Comparison of ENCODE assay signal across 1 cellular context in the genomic region with DNA sequence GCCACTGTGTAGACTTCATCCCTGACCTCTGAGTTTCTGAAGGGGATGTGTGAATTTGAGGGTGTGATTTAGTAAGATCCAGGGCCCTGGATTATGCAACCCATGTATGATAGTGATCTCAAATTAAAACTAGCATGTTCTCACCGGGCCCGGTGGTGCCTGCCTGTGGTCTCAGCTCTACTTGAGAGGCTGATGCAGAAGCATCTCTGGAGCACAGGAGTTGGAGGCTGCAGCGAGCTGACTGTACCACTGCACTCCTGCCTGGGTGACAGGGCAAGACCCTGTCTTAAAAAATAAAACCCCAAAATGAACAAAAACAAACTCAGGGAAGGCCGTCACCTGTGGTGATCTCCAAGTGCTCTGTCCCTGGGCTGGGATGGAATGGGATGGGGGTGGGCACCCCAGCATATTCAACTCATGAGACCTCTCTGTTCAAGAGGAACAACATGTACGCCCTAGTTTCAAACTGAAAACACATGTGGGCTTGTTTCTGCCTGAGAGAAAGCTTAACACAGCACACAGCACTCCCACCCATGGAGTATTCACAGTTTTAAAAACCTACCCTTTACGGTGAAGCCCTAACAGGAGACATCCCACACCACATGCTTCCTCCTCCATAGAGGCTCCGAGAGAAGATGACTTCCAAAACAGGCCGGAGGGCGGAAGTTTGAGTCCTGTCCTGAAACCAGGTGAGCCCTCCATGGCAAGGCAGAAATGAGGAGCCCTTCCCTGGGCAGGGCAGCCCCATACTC.
TF ChIP-seq lines count a peak whose summit lies in the region.

No MANE protein-coding gene starts in this region.

TF ChIP-seq in WTC11, 78 proteins besides CTCF, POLR2A, EP300 and RAD21 (continued from another document):
- TF ChIP-seq, protein P1, sequence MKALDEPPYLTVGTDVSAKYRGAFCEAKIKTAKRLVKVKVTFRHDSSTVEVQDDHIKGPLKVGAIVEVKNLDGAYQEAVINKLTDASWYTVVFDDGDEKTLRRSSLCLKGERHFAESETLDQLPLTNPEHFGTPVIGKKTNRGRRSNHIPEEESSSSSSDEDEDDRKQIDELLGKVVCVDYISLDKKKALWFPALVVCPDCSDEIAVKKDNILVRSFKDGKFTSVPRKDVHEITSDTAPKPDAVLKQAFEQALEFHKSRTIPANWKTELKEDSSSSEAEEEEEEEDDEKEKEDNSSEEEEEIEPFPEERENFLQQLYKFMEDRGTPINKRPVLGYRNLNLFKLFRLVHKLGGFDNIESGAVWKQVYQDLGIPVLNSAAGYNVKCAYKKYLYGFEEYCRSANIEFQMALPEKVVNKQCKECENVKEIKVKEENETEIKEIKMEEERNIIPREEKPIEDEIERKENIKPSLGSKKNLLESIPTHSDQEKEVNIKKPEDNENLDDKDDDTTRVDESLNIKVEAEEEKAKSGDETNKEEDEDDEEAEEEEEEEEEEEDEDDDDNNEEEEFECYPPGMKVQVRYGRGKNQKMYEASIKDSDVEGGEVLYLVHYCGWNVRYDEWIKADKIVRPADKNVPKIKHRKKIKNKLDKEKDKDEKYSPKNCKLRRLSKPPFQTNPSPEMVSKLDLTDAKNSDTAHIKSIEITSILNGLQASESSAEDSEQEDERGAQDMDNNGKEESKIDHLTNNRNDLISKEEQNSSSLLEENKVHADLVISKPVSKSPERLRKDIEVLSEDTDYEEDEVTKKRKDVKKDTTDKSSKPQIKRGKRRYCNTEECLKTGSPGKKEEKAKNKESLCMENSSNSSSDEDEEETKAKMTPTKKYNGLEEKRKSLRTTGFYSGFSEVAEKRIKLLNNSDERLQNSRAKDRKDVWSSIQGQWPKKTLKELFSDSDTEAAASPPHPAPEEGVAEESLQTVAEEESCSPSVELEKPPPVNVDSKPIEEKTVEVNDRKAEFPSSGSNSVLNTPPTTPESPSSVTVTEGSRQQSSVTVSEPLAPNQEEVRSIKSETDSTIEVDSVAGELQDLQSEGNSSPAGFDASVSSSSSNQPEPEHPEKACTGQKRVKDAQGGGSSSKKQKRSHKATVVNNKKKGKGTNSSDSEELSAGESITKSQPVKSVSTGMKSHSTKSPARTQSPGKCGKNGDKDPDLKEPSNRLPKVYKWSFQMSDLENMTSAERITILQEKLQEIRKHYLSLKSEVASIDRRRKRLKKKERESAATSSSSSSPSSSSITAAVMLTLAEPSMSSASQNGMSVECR (CRISPR knock-in tag; IDR thresholded peaks at IDR 0.05; ENCODE audit: borderline replicate concordance), result no peak
- TF ChIP-seq NFYB (CRISPR knock-in tag; conservative IDR thresholded peaks at IDR 0.05; ENCODE audit: low read depth) (no peak), ATF1 (CRISPR knock-in tag; IDR thresholded peaks at IDR 0.05) (no peak), OVOL2 (CRISPR knock-in tag; IDR thresholded peaks at IDR 0.05; ENCODE audit: borderline replicate concordance) (no peak), RORB (CRISPR knock-in tag; IDR thresholded peaks at IDR 0.05) (no peak)
- TF ChIP-seq, protein P2, sequence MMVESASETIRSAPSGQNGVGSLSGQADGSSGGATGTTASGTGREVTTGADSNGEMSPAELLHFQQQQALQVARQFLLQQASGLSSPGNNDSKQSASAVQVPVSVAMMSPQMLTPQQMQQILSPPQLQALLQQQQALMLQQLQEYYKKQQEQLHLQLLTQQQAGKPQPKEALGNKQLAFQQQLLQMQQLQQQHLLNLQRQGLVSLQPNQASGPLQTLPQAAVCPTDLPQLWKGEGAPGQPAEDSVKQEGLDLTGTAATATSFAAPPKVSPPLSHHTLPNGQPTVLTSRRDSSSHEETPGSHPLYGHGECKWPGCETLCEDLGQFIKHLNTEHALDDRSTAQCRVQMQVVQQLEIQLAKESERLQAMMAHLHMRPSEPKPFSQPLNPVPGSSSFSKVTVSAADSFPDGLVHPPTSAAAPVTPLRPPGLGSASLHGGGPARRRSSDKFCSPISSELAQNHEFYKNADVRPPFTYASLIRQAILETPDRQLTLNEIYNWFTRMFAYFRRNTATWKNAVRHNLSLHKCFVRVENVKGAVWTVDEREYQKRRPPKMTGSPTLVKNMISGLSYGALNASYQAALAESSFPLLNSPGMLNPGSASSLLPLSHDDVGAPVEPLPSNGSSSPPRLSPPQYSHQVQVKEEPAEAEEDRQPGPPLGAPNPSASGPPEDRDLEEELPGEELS (CRISPR knock-in tag; IDR thresholded peaks at IDR 0.05), result no peak
- TF ChIP-seq, protein P3, sequence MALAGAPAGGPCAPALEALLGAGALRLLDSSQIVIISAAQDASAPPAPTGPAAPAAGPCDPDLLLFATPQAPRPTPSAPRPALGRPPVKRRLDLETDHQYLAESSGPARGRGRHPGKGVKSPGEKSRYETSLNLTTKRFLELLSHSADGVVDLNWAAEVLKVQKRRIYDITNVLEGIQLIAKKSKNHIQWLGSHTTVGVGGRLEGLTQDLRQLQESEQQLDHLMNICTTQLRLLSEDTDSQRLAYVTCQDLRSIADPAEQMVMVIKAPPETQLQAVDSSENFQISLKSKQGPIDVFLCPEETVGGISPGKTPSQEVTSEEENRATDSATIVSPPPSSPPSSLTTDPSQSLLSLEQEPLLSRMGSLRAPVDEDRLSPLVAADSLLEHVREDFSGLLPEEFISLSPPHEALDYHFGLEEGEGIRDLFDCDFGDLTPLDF (CRISPR knock-in tag; IDR thresholded peaks at IDR 0.05), result no peak
